25 cellular contexts compared by ENCODE assay signal in the genomic region with DNA sequence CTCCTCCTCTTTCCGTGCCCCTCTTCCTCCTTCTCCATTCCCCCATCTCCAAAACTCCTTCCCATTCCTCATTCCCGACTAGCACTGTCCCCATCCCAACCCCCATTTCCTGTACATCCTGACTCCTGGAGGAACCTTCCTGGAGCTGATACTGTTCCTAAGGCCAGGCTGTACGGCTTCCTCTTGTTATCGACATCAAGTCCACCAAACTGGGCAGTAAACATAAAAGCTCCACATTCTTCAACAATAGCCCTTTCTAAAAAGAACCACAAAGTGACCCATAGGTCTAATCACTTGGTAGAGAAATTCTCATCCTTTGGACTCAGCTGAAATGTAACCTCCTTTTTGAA. TPM values are rescaled to one million over a fixed set of nuclear protein-coding genes. Genes with fewer than 3 reads are reported as not detected.
"Had no signal": no experiment of that assay in that cellular context is flagged by ENCODE, and none has a peak within 500 bp of the region (broad histone marks: within the 10 kb centered on the region; RNA-seq: fewer than 3 reads in every experiment).

No MANE protein-coding gene starts in this region.

- H3K27ac ChIP-seq: SK-N-MC, VCaP had no signal

- ATAC-seq: activated T-cell treated with anti-CD3 and anti-CD28 coated beads, Interleukin-2, amount 50 U/mL, for 72 hours; Panc1; Right ventricle myocardium inferior had no signal

- H3K4me3 ChIP-seq: SK-N-MC had no signal

- H3K27me3 Mint-ChIP-seq: activated CD4-positive, alpha-beta memory T cell treated with anti-CD3 and anti-CD28 coated beads for 36 hours; activated naive CD4-positive, alpha-beta T cell treated with anti-CD3 and anti-CD28 coated beads, Interleukin-2, amount 50 U/mL, for 24 hours had no signal

- DNase-seq: activated CD4-positive, alpha-beta memory T cell treated with anti-CD3 and anti-CD28 coated beads for 36 hours; activated CD4-positive, alpha-beta T cell treated with anti-CD3 and anti-CD28 coated beads, Interleukin-2, amount 10 ng/mL, durations not matched to agents 7 days and 5 days; activated CD4-positive, CD25-positive, alpha-beta regulatory T cell; activated CD8-positive, alpha-beta memory T cell treated with anti-CD3 and anti-CD28 coated beads, Interleukin-2, amount 50 U/mL, for 4 hours; activated T-cell treated with anti-CD3 and anti-CD28 coated beads, Interleukin-2, amount 50 U/mL, for 72 hours; amygdala; Karpas-422; MM.1S; NCI-H1105; NCI-H1436; NCI-H1694 treated with DMSO at 0.1 percent for 48 hours; NCI-H2029 treated with DMSO at 0.1 percent for 48 hours; NCI-H510A treated with DMSO at 0.1 percent for 48 hours; NCI-H69; NK-92 treated with Interleukin-12 subunit alpha and Interleukin-12 subunit beta, amount 100 ng/mL, for 24 hours; OCI-M1; RPMI8226; T-helper 1 cell had no signal

- H3K27ac Mint-ChIP-seq: activated CD4-positive, alpha-beta memory T cell treated with anti-CD3 and anti-CD28 coated beads for 36 hours; activated CD4-positive, alpha-beta T cell treated with anti-CD3 and anti-CD28 coated beads, Interleukin-2, amount 10 ng/mL, durations not matched to agents 7 days and 5 days; activated naive CD4-positive, alpha-beta T cell treated with anti-CD3 and anti-CD28 coated beads, Interleukin-2, amount 50 U/mL, for 24 hours; activated T-cell treated with anti-CD3 and anti-CD28 coated beads, Interleukin-2, amount 50 U/mL, for 72 hours had no signal

- H3K4me3 Mint-ChIP-seq: activated CD4-positive, alpha-beta memory T cell treated with anti-CD3 and anti-CD28 coated beads for 36 hours; activated CD4-positive, alpha-beta T cell treated with anti-CD3 and anti-CD28 coated beads, Interleukin-2, amount 10 ng/mL, durations not matched to agents 7 days and 5 days; activated T-cell treated with anti-CD3 and anti-CD28 coated beads, Interleukin-2, amount 50 U/mL, for 72 hours had no signal

- H3K9me3 Mint-ChIP-seq: activated CD4-positive, alpha-beta memory T cell treated with anti-CD3 and anti-CD28 coated beads for 36 hours; activated naive CD4-positive, alpha-beta T cell treated with anti-CD3 and anti-CD28 coated beads, Interleukin-2, amount 50 U/mL, for 24 hours; activated T-cell treated with anti-CD3 and anti-CD28 coated beads, Interleukin-2, amount 50 U/mL, for 72 hours had no signal

- H3K36me3 Mint-ChIP-seq: activated CD4-positive, alpha-beta memory T cell treated with anti-CD3 and anti-CD28 coated beads for 36 hours; activated naive CD4-positive, alpha-beta T cell treated with anti-CD3 and anti-CD28 coated beads, Interleukin-2, amount 50 U/mL, for 24 hours had no signal

RNA-seq across cellular contexts. Expression of gene AWAT2, which starts 22.9 kb away (rescaled TPM):
- total RNA-seq: activated CD4-positive, alpha-beta memory T cell treated with anti-CD3 and anti-CD28 coated beads for 36 hours; activated CD4-positive, alpha-beta T cell treated with anti-CD3 and anti-CD28 coated beads, Interleukin-2, amount 10 ng/mL, durations not matched to agents 7 days and 5 days; activated T-cell treated with anti-CD3 and anti-CD28 coated beads, Interleukin-2, amount 50 U/mL, for 72 hours; cardiac septum; Right ventricle myocardium inferior; T-helper 2 cell treated with Interferon-gamma antibody and Interleukin-4, amounts not matched to agents 100 ng/mL and 5 ng/mL, for 36 hours had no signal

RNA-seq across cellular contexts. Expression of gene OTUD6A, which starts 35.4 kb away (rescaled TPM):
- total RNA-seq: activated CD4-positive, alpha-beta memory T cell treated with anti-CD3 and anti-CD28 coated beads for 36 hours; activated CD4-positive, alpha-beta T cell treated with anti-CD3 and anti-CD28 coated beads, Interleukin-2, amount 10 ng/mL, durations not matched to agents 7 days and 5 days; activated T-cell treated with anti-CD3 and anti-CD28 coated beads, Interleukin-2, amount 50 U/mL, for 72 hours; cardiac septum; Right ventricle myocardium inferior; T-helper 2 cell treated with Interferon-gamma antibody and Interleukin-4, amounts not matched to agents 100 ng/mL and 5 ng/mL, for 36 hours had no signal
